In genomic region chr3:128021768-128022372, GRCh38 we compare ENCODE assay signal across 18 cellular contexts. TPM values are rescaled to one million over a fixed set of nuclear protein-coding genes. Genes with fewer than 3 reads are reported as not detected.
DNase-seq lines count a peak whose midpoint lies in the region; ATAC-seq and TF ChIP-seq lines count a peak whose summit lies in the region.
"Had no signal": no experiment of that assay in that cellular context is flagged by ENCODE, and none has a peak within 500 bp of the region (broad histone marks: within the 10 kb centered on the region; RNA-seq: fewer than 3 reads in every experiment).

No MANE protein-coding gene starts in this region.

- H3K36me3 ChIP-seq in SK-N-SH (replicated peaks in 1 of 2; ENCODE audit: control insufficient read depth in 1 of 2, insufficient read depth in 2 of 2, low read length in 1 of 2) (no peaks in the 10 kb centered on the region), upper lobe of left lung (no peaks in the 10 kb centered on the region)
- H3K36me3 ChIP-seq: BLaER1 treated with 17β-estradiol and CSF1 and Interleukin-3, amounts not matched to agents 10 nM and 100 nM had no signal

- no peak overlapping the region for H3K9ac ChIP-seq in SK-N-SH
- H3K9ac ChIP-seq: BLaER1 treated with 17β-estradiol and CSF1 and Interleukin-3, amounts not matched to agents 10 nM and 100 nM had no signal

- POLR2A ChIA-PET in SK-N-SH (lab: Yijun Ruan, JAX), result no interaction called here

- no peak for TF ChIP-seq POLR2A in upper lobe of left lung (IDR thresholded peaks at IDR 0.05)

- no peak overlapping the region for H2AFZ ChIP-seq in SK-N-SH (ENCODE audit: low read depth)
- H2AFZ ChIP-seq: GM23338 had no signal

- CTCF ChIA-PET in SK-N-SH (lab: Yijun Ruan, JAX), result interaction anchor here (1.9 kb wide), 1 partner anchor 38 kb away, joined by 4 read pairs; no protein-coding TSS in a partner anchor

- TF ChIP-seq EP300 in SK-N-SH (IDR thresholded peaks at IDR 0.05; ENCODE audit: borderline replicate concordance in 1 of 2, low read depth in 1 of 2, low read length in 1 of 2), result no peak
- no peak for TF ChIP-seq EP300 in upper lobe of left lung (IDR thresholded peaks at IDR 0.05)

- whole genome bisulfite sequencing in SK-N-SH (ENCODE audit: low lambda C conversion rate), result 72% methylated on average over 5 of the region's 10 CpGs
- 88% methylated on average over 8 of the region's 10 CpGs for WGBS in upper lobe of left lung, 2 donors

- no peak overlapping the region for H3K4me2 ChIP-seq in SK-N-SH
- H3K4me2 ChIP-seq: BLaER1 treated with 17β-estradiol and CSF1 and Interleukin-3, amounts not matched to agents 10 nM and 100 nM; GM23338 had no signal

- H3F3A ChIP-seq in SK-N-SH (replicated peaks; ENCODE audit: insufficient read depth), result no peaks in the 10 kb centered on the region

- H3K4me3 ChIP-seq in SK-N-SH (ENCODE audit: low read depth in 2 of 2, low read length in 1 of 2) (no peak overlapping the region), upper lobe of left lung (no peak overlapping the region)
- H3K4me3 ChIP-seq: BLaER1 treated with 17β-estradiol and CSF1 and Interleukin-3, amounts not matched to agents 10 nM and 100 nM; GM23338 had no signal

- H3K27me3 ChIP-seq in SK-N-SH (ENCODE audit: insufficient read depth) (peaks cover 14% of the 10 kb centered on the region; the same call in 1 of the 2 replicates), upper lobe of left lung (no peaks in the 10 kb centered on the region)
- H3K27me3 ChIP-seq: BLaER1 treated with 17β-estradiol and CSF1 and Interleukin-3, amounts not matched to agents 10 nM and 100 nM had no signal

- no peaks in the 10 kb centered on the region for H4K20me1 ChIP-seq in SK-N-SH (ENCODE audit: insufficient read depth)
- H4K20me1 ChIP-seq: BLaER1 treated with 17β-estradiol and CSF1 and Interleukin-3, amounts not matched to agents 10 nM and 100 nM had no signal

- H3K79me2 ChIP-seq in SK-N-SH (ENCODE audit: insufficient read depth), result no peaks in the 10 kb centered on the region

- no peaks in the 10 kb centered on the region for H3K9me3 ChIP-seq in SK-N-SH
- no peaks in the 10 kb centered on the region for H3K9me3 ChIP-seq in upper lobe of left lung

- H3K27ac ChIP-seq in SK-N-SH (ENCODE audit: low read depth in 2 of 2, low read length in 1 of 2), result no peak overlapping the region
- H3K27ac ChIP-seq in upper lobe of left lung, result no peak overlapping the region
- H3K27ac ChIP-seq: BLaER1 treated with 17β-estradiol and CSF1 and Interleukin-3, amounts not matched to agents 10 nM and 100 nM had no signal

- H3K9me2 ChIP-seq in SK-N-SH, result no peaks in the 10 kb centered on the region

- no peak for ATAC-seq in SK-N-SH treated with all-trans-retinoic acid at 6 μM for 48 hours
- peak; percentile 43 to 51 for ATAC-seq in upper lobe of left lung (ENCODE audit: low FRiP score in 2 of 2)
- ATAC-seq: GM23338, HCT116, HepG2 had no signal

- no peak for TF ChIP-seq CTCF in SK-N-SH (IDR thresholded peaks at IDR 0.05)
- TF ChIP-seq CTCF in upper lobe of left lung (IDR thresholded peaks at IDR 0.05), result no peak

- H3K4me1 ChIP-seq in SK-N-SH (ENCODE audit: control insufficient read depth in 1 of 2, insufficient read depth in 2 of 2, low read depth in 1 of 2, low read length in 1 of 2) (peaks cover 0 to 9% of the 10 kb centered on the region in 2 experiments; a peak in 1 of 4 replicates), upper lobe of left lung (no peaks in the 10 kb centered on the region)
- H3K4me1 ChIP-seq: BLaER1 treated with 17β-estradiol and CSF1 and Interleukin-3, amounts not matched to agents 10 nM and 100 nM; Caco-2 had no signal

- DNase-seq in SK-N-SH, result peak; percentile 44
- peak; percentile 25 for DNase-seq in RPMI7951 (ENCODE audit: low read depth)
- peak; percentile 40 for DNase-seq in left kidney (ENCODE audit: low read depth, low spot score)
- peak in 1 of 2 donors; percentile 56 for DNase-seq in upper lobe of left lung
- DNase-seq in COLO668 (lab: John Stamatoyannopoulos, UW; ENCODE audit: unreplicated experiment), result no peak
- no peak for DNase-seq in CD1c-positive myeloid dendritic cell (ENCODE audit: extremely low spot score)
- no peak for DNase-seq in cortex of kidney (lab: John Stamatoyannopoulos, UW)
- DNase-seq: Caco-2; CD4-positive, CD25-positive, alpha-beta regulatory T cell; CD8-positive, alpha-beta memory T cell; GDM1; H7; HFFc6 had no signal

- TF ChIP-seq RAD21 in SK-N-SH (IDR thresholded peaks at IDR 0.05; ENCODE audit: low read length), result no peak

TF ChIP-seq in SK-N-SH, 30 proteins besides CTCF, POLR2A, EP300 and RAD21 (continues in another document):
- TF ChIP-seq MEF2A (IDR thresholded peaks at IDR 0.05; ENCODE audit: borderline replicate concordance, low read depth) (no peak), IRF3 (IDR thresholded peaks at IDR 0.05; ENCODE audit: low read depth, low read length) (no peak), FOXJ3 (CRISPR knock-in tag; IDR thresholded peaks at IDR 0.05) (no peak), ZBTB33 (IDR thresholded peaks at IDR 0.05; ENCODE audit: borderline replicate concordance, low read depth) (no peak), NRF1 (IDR thresholded peaks at IDR 0.05; ENCODE audit: low read depth, low read length) (no peak), RFX5 (IDR thresholded peaks at IDR 0.05; ENCODE audit: low read length) (no peak), TAF1 (IDR thresholded peaks at IDR 0.05; ENCODE audit: borderline replicate concordance, low read depth, low read length) (no peak)

TF ChIP-seq in SK-N-SH treated with all-trans-retinoic acid at 6 μM for 48 hours, 23 proteins besides CTCF, POLR2A, EP300 and RAD21:
- no peak for TF ChIP-seq ZFP30 (CRISPR knock-in tag; IDR thresholded peaks at IDR 0.05)
- TF ChIP-seq PPARA (CRISPR knock-in tag; IDR thresholded peaks at IDR 0.05; ENCODE audit: borderline replicate concordance), result no peak
- no peak for TF ChIP-seq TOX (CRISPR knock-in tag; IDR thresholded peaks at IDR 0.05; ENCODE audit: borderline replicate concordance)
- no peak for TF ChIP-seq ZC3H10 (CRISPR knock-in tag; IDR thresholded peaks at IDR 0.05)
- no peak for TF ChIP-seq RARB (CRISPR knock-in tag; IDR thresholded peaks at IDR 0.05)
- TF ChIP-seq ARNTL (CRISPR knock-in tag; IDR thresholded peaks at IDR 0.05; ENCODE audit: borderline replicate concordance, low read depth), result no peak
- no peak for TF ChIP-seq OSR1 (CRISPR knock-in tag; IDR thresholded peaks at IDR 0.05)
- TF ChIP-seq ZNF565 (CRISPR knock-in tag; conservative IDR thresholded peaks at IDR 0.05; ENCODE audit: low read depth), result no peak
- no peak for TF ChIP-seq CSDC2 (CRISPR knock-in tag; IDR thresholded peaks at IDR 0.05)
- no peak for TF ChIP-seq BACH2 (CRISPR knock-in tag; IDR thresholded peaks at IDR 0.05; ENCODE audit: borderline replicate concordance)
- no peak for TF ChIP-seq GLIS3 (CRISPR knock-in tag; IDR thresholded peaks at IDR 0.05)
- no peak for TF ChIP-seq ESRRG (CRISPR knock-in tag; IDR thresholded peaks at IDR 0.05)
- TF ChIP-seq ZNF8 (CRISPR knock-in tag; IDR thresholded peaks at IDR 0.05), result no peak

RNA-seq across cellular contexts. Expression of gene SEC61A1, which starts 30.4 kb away (rescaled TPM):
- 153 and 215 TPM in 2 replicates for polyA plus RNA-seq in SK-N-SH (2012; rRNA removed)
- polyA plus RNA-seq in SK-N-SH (2012; cell fraction: cytosol; rRNA removed), result 122 and 161 TPM in 2 replicates
- 160 and 215 TPM in 2 replicates for polyA plus RNA-seq in SK-N-SH (2012; cell fraction: nucleus; rRNA removed)
- 211 and 234 TPM in 2 replicates for total RNA-seq in RPMI7951 (2014; rRNA removed; shearing (Covaris generic))
- total RNA-seq in upper lobe of left lung, result 100 to 1,000 TPM in 5 of 6 donors, 10 to 100 TPM in 1; 80.7 to 193 (median 164) TPM

Comparison
In these comparisons a context has a peak if more than half of its experiments do, and no peak if none do; other contexts are left out.
1. DNase-seq: peak in SK-N-SH (single experiment), RPMI7951 (single experiment) and left kidney (single experiment); none in COLO668 (single experiment), CD1c-positive myeloid dendritic cell (single experiment) and cortex of kidney (single experiment).